In the genomic region with DNA sequence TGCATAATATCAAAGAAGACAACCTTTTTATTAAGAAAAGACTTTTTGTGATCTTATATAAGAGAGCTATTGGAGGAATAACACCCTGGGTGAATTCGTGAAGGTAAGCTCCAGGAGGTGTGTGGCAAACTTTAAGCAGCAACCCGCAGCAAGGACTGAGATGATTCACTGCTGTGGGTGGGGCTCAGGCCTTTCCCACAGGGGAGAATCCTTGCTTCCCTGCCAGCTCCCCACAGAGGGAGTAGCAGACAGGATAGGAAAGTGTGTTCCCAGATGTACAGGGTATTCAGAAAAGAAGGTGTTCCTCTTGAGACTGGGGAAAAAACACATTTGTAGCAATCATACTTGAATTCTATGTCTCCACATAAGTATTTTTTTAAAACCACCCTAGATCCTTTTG, we compare ENCODE assay signal across 2 cellular contexts.
A peak's percentile ranks its signal among the peaks of the same experiment; 100 is the strongest.
TF ChIP-seq lines count a peak whose summit lies in the region.

No MANE protein-coding gene starts in this region.

TF ChIP-seq in IMR-90, 13 proteins besides CTCF, POLR2A, EP300 and RAD21:
- TF ChIP-seq SMC3 (IDR thresholded peaks at IDR 0.05; ENCODE audit: low read depth, low read length): no peak

TF ChIP-seq in GM12878, 131 proteins besides CTCF, POLR2A, EP300 and RAD21:
- TF ChIP-seq, protein P1, sequence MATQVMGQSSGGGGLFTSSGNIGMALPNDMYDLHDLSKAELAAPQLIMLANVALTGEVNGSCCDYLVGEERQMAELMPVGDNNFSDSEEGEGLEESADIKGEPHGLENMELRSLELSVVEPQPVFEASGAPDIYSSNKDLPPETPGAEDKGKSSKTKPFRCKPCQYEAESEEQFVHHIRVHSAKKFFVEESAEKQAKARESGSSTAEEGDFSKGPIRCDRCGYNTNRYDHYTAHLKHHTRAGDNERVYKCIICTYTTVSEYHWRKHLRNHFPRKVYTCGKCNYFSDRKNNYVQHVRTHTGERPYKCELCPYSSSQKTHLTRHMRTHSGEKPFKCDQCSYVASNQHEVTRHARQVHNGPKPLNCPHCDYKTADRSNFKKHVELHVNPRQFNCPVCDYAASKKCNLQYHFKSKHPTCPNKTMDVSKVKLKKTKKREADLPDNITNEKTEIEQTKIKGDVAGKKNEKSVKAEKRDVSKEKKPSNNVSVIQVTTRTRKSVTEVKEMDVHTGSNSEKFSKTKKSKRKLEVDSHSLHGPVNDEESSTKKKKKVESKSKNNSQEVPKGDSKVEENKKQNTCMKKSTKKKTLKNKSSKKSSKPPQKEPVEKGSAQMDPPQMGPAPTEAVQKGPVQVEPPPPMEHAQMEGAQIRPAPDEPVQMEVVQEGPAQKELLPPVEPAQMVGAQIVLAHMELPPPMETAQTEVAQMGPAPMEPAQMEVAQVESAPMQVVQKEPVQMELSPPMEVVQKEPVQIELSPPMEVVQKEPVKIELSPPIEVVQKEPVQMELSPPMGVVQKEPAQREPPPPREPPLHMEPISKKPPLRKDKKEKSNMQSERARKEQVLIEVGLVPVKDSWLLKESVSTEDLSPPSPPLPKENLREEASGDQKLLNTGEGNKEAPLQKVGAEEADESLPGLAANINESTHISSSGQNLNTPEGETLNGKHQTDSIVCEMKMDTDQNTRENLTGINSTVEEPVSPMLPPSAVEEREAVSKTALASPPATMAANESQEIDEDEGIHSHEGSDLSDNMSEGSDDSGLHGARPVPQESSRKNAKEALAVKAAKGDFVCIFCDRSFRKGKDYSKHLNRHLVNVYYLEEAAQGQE (IDR thresholded peaks at IDR 0.05; ENCODE audit: low read depth, low read length): no peak
- peak; percentile 49 for TF ChIP-seq RUNX3 (IDR thresholded peaks at IDR 0.05; ENCODE audit: low read length)
